Comparison of ENCODE assay signal across 8 cellular contexts in genomic region chrX:41561045-41561444, GRCh38.
DNase-seq lines count a peak whose midpoint lies in the region; ATAC-seq and TF ChIP-seq lines count a peak whose summit lies in the region.

No MANE protein-coding gene starts in this region.

- peak overlapping the region; percentile 55; the same call in 1 of the 3 replicates for H2BK15ac ChIP-seq in IMR-90 (ENCODE audit: low read depth, low read length)

- TF ChIP-seq POLR2A in IMR-90 (IDR thresholded peaks at IDR 0.05; ENCODE audit: low read depth, low read length), result no peak

- POLR2A ChIA-PET in IMR-90 (lab: Charles Lee; ENCODE audit: unreplicated experiment), result interaction anchor here (0.5 kb wide), 1 partner anchor 219 kb away, joined by 3 read pairs; no protein-coding TSS in a partner anchor

- H3K36me3 ChIP-seq in IMR-90 (ENCODE audit: control insufficient read depth, insufficient read depth, low read length), result no peaks in the 10 kb centered on the region

- no peaks in the 10 kb centered on the region for H4K20me1 ChIP-seq in IMR-90 (ENCODE audit: insufficient read depth, low read length)

- no CpG with 5 or more reads among the region's 2 CpGs for WGBS in IMR-90 (ENCODE audit: extremely low coverage in 2 of 2, insufficient read length in 1 of 2), 2 experiments

- dilution Hi-C loops in IMR-90 (cut with HindIII; ENCODE audit: low sequenced_read_pairs, unreplicated experiment), result no loop called here

- H4K91ac ChIP-seq in IMR-90 (ENCODE audit: insufficient read depth, low read depth, low read length), result no peak overlapping the region

- H4K5ac ChIP-seq in IMR-90 (ENCODE audit: low read depth, low read length), result peak overlapping the region; percentile 72; the same call in 1 of the 2 replicates

- peak overlapping the region; percentile 87; the same call in 1 of the 2 replicates for H2BK120ac ChIP-seq in IMR-90 (ENCODE audit: low read depth, low read length)

- H3K4ac ChIP-seq in IMR-90 (ENCODE audit: low read depth, low read length), result peak overlapping the region; percentile 36; the same call in 1 of the 2 replicates

- H3K27ac ChIP-seq in IMR-90 (ENCODE audit: insufficient read depth, low read length), result peak overlapping the region; percentile 69; the same call in 1 of the 2 replicates

- no peak overlapping the region for H3K9ac ChIP-seq in IMR-90 (ENCODE audit: low read depth, low read length)

- H3K18ac ChIP-seq in IMR-90 (ENCODE audit: low read depth, low read length), result peak overlapping the region; percentile 83

- no peak for TF ChIP-seq RAD21 in IMR-90 (IDR thresholded peaks at IDR 0.05; ENCODE audit: low read length)

- H2BK5ac ChIP-seq in IMR-90 (ENCODE audit: low read depth, low read length, poor library complexity, severe bottlenecking), result peak overlapping the region; percentile 63

- H3K9me3 ChIP-seq in IMR-90 (ENCODE audit: control insufficient read depth, insufficient read depth, low read length), result no peaks in the 10 kb centered on the region

- BruUV-seq in IMR-90 (replicated peaks; lab: Mats Ljungman, UMichigan), result no TSS peak

- no peak overlapping the region for H2AK5ac ChIP-seq in IMR-90 (ENCODE audit: low read depth, low read length)

- intact Hi-C loops in IMR-90 (cut with micrococcal nuclease) (loop anchor here (5.0 kb wide), 1 partner anchor 216 kb away; no protein-coding TSS in a partner anchor), posterior cingulate gyrus (cut with DNase I) (no loop called here)

- peak overlapping the region; percentile 69; the same call in 1 of the 2 replicates for H3K4me2 ChIP-seq in IMR-90 (ENCODE audit: low read depth, low read length)

- no peak overlapping the region for H3K4me3 ChIP-seq in IMR-90 (ENCODE audit: insufficient read depth, low read depth, low read length)

- peaks cover 2% of the 10 kb centered on the region; the same call in 1 of the 2 replicates for H3K9me1 ChIP-seq in IMR-90 (ENCODE audit: insufficient read depth, low read length)

- no peaks in the 10 kb centered on the region for H3K79me1 ChIP-seq in IMR-90 (ENCODE audit: low read depth in 1 of 2, low read length in 2 of 2)

- H3K27me3 ChIP-seq in IMR-90 (ENCODE audit: control insufficient read depth, insufficient read depth, low read length), result no peaks in the 10 kb centered on the region; the same call in 1 of the 2 replicates

- peaks cover 3% of the 10 kb centered on the region for H3K4me1 ChIP-seq in IMR-90 (ENCODE audit: control insufficient read depth, insufficient read depth, low read length)

- H2AK9ac ChIP-seq in IMR-90 (replicated peaks; ENCODE audit: low read depth, low read length, poor library complexity), result no peak overlapping the region

- CTCF ChIA-PET in IMR-90 (lab: Yijun Ruan, JAX), result no interaction called here

- in situ Hi-C loops in IMR-90 (cut with MboI; ENCODE audit: low sequenced_read_pairs), result loop anchor here (25.0 kb wide), 1 partner anchor 526 kb away; no protein-coding TSS in a partner anchor

- H2BK20ac ChIP-seq in IMR-90 (ENCODE audit: low read depth, low read length), result peak overlapping the region; percentile 62; the same call in 1 of the 2 replicates

- ATAC-seq in GM21381 (IDR thresholded peaks at IDR 0.05; ENCODE audit: unreplicated experiment), result peak; percentile 92
- peak; percentile 80 for ATAC-seq in IMR-90 (ENCODE audit: low read depth)
- peak; percentile 93 for ATAC-seq in stimulated activated naive CD8-positive, alpha-beta T cell treated with anti-CD3 and anti-CD28 coated beads, Interleukin-15, Interleukin-2, amounts not matched to agents 100 U/mL and 50 U/mL, for 24 hours

- H3K14ac ChIP-seq in IMR-90 (replicated peaks; ENCODE audit: low read depth, low read length), result no peak overlapping the region

- no peak overlapping the region for H2AFZ ChIP-seq in IMR-90 (replicated peaks; ENCODE audit: low read length, poor library complexity)

- DNase-seq in GF-D8 (lab: John Stamatoyannopoulos, UW), result peak; percentile 4
- DNase-seq in IMR-90, result peak; percentile 95
- peak; percentile 11 for DNase-seq in activated T-cell treated with anti-CD3 and anti-CD28 coated beads for 48 hours (ENCODE audit: low read depth)
- peak; percentile 35 for DNase-seq in foreskin melanocyte
- peak; percentile 27 for DNase-seq in stimulated activated naive CD8-positive, alpha-beta T cell treated with anti-CD3 and anti-CD28 coated beads, Interleukin-15, Interleukin-2, amounts not matched to agents 100 U/mL and 50 U/mL, for 24 hours
- DNase-seq in NCI-H1048 (lab: John Stamatoyannopoulos, UW), result no peak
- DNase-seq in posterior cingulate gyrus, result no peak

- no peak overlapping the region for H3K56ac ChIP-seq in IMR-90 (ENCODE audit: extremely low read depth, insufficient read depth, low read length)

- H3K23ac ChIP-seq in IMR-90 (ENCODE audit: low read depth, low read length), result no peak overlapping the region

- peak overlapping the region in 1 of 2 experiments; percentile 68; a peak in 1 of 4 replicates for H4K8ac ChIP-seq in IMR-90 (ENCODE audit: low read depth in 2 of 2, low read length in 2 of 2)

- TF ChIP-seq CTCF in IMR-90 (conservative IDR thresholded peaks at IDR 0.05; ENCODE audit: low read depth, low read length), result no peak

TF ChIP-seq in IMR-90, 13 proteins besides CTCF, POLR2A, EP300 and RAD21:
- TF ChIP-seq RCOR1 (IDR thresholded peaks at IDR 0.05; ENCODE audit: insufficient replicate concordance, low read length) (no peak), MAFK (IDR thresholded peaks at IDR 0.05; ENCODE audit: low read depth, low read length) (no peak; the same call in 1 of the 2 replicates), SMC3 (IDR thresholded peaks at IDR 0.05; ENCODE audit: low read depth, low read length) (no peak), FOS (IDR thresholded peaks at IDR 0.05; ENCODE audit: low read depth, low read length) (peak; percentile 79), USF2 (IDR thresholded peaks at IDR 0.05; ENCODE audit: low read depth, low read length) (no peak), CEBPB (IDR thresholded peaks at IDR 0.05; ENCODE audit: low read depth, low read length) (no peak), NFE2L2 (IDR thresholded peaks at IDR 0.05; ENCODE audit: low read depth, low read length) (peak; percentile 73; the same call in 1 of the 2 replicates), BHLHE40 (IDR thresholded peaks at IDR 0.05; ENCODE audit: low read depth, low read length) (no peak)

Comparison
In these comparisons a context has a peak if more than half of its experiments do, and no peak if none do; other contexts are left out.
1. DNase-seq: peak in GF-D8 (single experiment), IMR-90 (single experiment), activated T-cell treated with anti-CD3 and anti-CD28 coated beads for 48 hours (single experiment), foreskin melanocyte (single experiment) and stimulated activated naive CD8-positive, alpha-beta T cell treated with anti-CD3 and anti-CD28 coated beads, Interleukin-15, Interleukin-2, amounts not matched to agents 100 U/mL and 50 U/mL, for 24 hours (single experiment); none in NCI-H1048 (single experiment) and posterior cingulate gyrus (0 of 10).
2. Peak in every context shown above with its lines, with median percentiles within 50 percentile points of each other: ATAC-seq.